ENCODE assay signal across 1 cellular context in genomic region chr10:78459639-78460037, GRCh38.
TF ChIP-seq lines count a peak whose summit lies in the region.

No MANE protein-coding gene starts in this region.

TF ChIP-seq in endothelial cell of umbilical vein, 7 proteins besides CTCF, POLR2A, EP300 and RAD21 (continued from another document):
- TF ChIP-seq GATA2 (IDR thresholded peaks at IDR 0.05; ENCODE audit: insufficient read depth, insufficient read length, low read depth, low read length): no peak
- TF ChIP-seq MYC (IDR thresholded peaks at IDR 0.05; ENCODE audit: low read depth, low read length): no peak
- TF ChIP-seq EZH2 (IDR thresholded peaks at IDR 0.05; ENCODE audit: borderline replicate concordance, low read depth, low read length, severe bottlenecking): no peak
- no peak for TF ChIP-seq FOS (IDR thresholded peaks at IDR 0.05; ENCODE audit: borderline replicate concordance, insufficient read depth, low read length)
- no peak for TF ChIP-seq POLR2AphosphoS5 (IDR thresholded peaks at IDR 0.05; ENCODE audit: insufficient read depth, low read depth, low read length)
